ENCODE assay signal across 2 cellular contexts in the genomic region with DNA sequence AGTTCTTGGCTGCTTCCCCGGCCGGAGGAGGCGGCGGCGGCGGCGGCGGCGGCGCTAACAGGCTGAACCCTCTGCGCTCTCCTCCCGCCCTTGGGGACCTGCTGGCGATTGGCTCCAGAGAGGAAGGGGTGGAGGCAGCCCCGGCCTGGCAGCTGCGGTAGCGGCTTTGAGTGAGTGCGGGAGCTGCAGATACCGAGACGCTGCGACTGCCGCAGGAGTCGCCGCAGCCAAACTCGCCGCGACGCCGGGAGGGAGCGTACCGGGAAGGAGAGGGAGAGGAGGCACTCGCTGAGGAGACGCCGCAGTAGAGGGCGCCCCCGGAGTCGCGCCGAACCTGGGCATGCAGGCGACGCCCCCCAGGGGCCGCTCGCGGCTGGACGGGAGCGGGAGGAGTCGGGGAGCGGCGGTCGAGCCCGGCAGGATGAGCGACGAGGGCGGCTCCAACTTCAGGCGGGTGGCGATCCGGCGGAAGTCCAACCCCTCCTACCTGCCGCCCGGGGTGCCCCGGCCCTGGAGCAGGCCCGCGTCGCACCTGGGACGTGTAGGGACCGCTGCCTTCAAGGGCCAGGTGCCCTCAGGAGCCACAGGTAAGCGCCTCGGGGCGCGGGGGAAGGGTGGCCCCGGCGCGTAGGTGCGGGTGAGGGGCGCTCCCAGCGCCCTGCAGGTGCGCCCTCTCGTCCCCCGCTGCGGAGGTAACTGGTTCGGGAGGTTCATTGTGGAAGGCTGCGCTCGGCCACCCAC.
TF ChIP-seq lines count a peak whose summit lies in the region.

A gene (plus strand): TSS at position 186 of the 741 bp plus-strand sequence.

TF ChIP-seq in WTC11, 78 proteins besides CTCF, POLR2A, EP300 and RAD21 (continued from another document and continues in another):
- TF ChIP-seq, protein P1, sequence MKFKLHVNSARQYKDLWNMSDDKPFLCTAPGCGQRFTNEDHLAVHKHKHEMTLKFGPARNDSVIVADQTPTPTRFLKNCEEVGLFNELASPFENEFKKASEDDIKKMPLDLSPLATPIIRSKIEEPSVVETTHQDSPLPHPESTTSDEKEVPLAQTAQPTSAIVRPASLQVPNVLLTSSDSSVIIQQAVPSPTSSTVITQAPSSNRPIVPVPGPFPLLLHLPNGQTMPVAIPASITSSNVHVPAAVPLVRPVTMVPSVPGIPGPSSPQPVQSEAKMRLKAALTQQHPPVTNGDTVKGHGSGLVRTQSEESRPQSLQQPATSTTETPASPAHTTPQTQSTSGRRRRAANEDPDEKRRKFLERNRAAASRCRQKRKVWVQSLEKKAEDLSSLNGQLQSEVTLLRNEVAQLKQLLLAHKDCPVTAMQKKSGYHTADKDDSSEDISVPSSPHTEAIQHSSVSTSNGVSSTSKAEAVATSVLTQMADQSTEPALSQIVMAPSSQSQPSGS (CRISPR knock-in tag; IDR thresholded peaks at IDR 0.05; ENCODE audit: borderline replicate concordance, low read depth) = no peak
- TF ChIP-seq SMAD4 (CRISPR knock-in tag; IDR thresholded peaks at IDR 0.05) = no peak
- TF ChIP-seq ZBTB21 (CRISPR knock-in tag; IDR thresholded peaks at IDR 0.05; ENCODE audit: borderline replicate concordance) = no peak
- TF ChIP-seq, protein P2, sequence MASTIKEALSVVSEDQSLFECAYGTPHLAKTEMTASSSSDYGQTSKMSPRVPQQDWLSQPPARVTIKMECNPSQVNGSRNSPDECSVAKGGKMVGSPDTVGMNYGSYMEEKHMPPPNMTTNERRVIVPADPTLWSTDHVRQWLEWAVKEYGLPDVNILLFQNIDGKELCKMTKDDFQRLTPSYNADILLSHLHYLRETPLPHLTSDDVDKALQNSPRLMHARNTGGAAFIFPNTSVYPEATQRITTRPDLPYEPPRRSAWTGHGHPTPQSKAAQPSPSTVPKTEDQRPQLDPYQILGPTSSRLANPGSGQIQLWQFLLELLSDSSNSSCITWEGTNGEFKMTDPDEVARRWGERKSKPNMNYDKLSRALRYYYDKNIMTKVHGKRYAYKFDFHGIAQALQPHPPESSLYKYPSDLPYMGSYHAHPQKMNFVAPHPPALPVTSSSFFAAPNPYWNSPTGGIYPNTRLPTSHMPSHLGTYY (CRISPR knock-in tag; IDR thresholded peaks at IDR 0.05) = no peak
- no peak for TF ChIP-seq JAZF1 (CRISPR knock-in tag; IDR thresholded peaks at IDR 0.05)
- TF ChIP-seq NR3C1 (CRISPR knock-in tag; conservative IDR thresholded peaks at IDR 0.05; ENCODE audit: low read depth) = no peak
- TF ChIP-seq, protein P3, sequence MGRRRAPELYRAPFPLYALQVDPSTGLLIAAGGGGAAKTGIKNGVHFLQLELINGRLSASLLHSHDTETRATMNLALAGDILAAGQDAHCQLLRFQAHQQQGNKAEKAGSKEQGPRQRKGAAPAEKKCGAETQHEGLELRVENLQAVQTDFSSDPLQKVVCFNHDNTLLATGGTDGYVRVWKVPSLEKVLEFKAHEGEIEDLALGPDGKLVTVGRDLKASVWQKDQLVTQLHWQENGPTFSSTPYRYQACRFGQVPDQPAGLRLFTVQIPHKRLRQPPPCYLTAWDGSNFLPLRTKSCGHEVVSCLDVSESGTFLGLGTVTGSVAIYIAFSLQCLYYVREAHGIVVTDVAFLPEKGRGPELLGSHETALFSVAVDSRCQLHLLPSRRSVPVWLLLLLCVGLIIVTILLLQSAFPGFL (CRISPR knock-in tag; IDR thresholded peaks at IDR 0.05; ENCODE audit: borderline replicate concordance) = no peak
- TF ChIP-seq ZNF138 (CRISPR knock-in tag; conservative IDR thresholded peaks at IDR 0.05) = no peak
- TF ChIP-seq, protein P4, sequence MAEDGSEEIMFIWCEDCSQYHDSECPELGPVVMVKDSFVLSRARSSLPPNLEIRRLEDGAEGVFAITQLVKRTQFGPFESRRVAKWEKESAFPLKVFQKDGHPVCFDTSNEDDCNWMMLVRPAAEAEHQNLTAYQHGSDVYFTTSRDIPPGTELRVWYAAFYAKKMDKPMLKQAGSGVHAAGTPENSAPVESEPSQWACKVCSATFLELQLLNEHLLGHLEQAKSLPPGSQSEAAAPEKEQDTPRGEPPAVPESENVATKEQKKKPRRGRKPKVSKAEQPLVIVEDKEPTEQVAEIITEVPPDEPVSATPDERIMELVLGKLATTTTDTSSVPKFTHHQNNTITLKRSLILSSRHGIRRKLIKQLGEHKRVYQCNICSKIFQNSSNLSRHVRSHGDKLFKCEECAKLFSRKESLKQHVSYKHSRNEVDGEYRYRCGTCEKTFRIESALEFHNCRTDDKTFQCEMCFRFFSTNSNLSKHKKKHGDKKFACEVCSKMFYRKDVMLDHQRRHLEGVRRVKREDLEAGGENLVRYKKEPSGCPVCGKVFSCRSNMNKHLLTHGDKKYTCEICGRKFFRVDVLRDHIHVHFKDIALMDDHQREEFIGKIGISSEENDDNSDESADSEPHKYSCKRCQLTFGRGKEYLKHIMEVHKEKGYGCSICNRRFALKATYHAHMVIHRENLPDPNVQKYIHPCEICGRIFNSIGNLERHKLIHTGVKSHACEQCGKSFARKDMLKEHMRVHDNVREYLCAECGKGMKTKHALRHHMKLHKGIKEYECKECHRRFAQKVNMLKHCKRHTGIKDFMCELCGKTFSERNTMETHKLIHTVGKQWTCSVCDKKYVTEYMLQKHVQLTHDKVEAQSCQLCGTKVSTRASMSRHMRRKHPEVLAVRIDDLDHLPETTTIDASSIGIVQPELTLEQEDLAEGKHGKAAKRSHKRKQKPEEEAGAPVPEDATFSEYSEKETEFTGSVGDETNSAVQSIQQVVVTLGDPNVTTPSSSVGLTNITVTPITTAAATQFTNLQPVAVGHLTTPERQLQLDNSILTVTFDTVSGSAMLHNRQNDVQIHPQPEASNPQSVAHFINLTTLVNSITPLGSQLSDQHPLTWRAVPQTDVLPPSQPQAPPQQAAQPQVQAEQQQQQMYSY (CRISPR knock-in tag; IDR thresholded peaks at IDR 0.05) = no peak; the same call in 1 of the 2 replicates
- TF ChIP-seq OVOL2 (CRISPR knock-in tag; IDR thresholded peaks at IDR 0.05; ENCODE audit: borderline replicate concordance) = no peak
- TF ChIP-seq GRHL2 (CRISPR knock-in tag; IDR thresholded peaks at IDR 0.05; ENCODE audit: insufficient replicate concordance, severe bottlenecking) = no peak
- TF ChIP-seq, protein P5, sequence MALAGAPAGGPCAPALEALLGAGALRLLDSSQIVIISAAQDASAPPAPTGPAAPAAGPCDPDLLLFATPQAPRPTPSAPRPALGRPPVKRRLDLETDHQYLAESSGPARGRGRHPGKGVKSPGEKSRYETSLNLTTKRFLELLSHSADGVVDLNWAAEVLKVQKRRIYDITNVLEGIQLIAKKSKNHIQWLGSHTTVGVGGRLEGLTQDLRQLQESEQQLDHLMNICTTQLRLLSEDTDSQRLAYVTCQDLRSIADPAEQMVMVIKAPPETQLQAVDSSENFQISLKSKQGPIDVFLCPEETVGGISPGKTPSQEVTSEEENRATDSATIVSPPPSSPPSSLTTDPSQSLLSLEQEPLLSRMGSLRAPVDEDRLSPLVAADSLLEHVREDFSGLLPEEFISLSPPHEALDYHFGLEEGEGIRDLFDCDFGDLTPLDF (CRISPR knock-in tag; IDR thresholded peaks at IDR 0.05) = peak; percentile 80; the same call in 1 of the 2 replicates
- no peak for TF ChIP-seq CREB1 (CRISPR knock-in tag; IDR thresholded peaks at IDR 0.05)
- peak; percentile 67; the same call in 1 of the 2 replicates for TF ChIP-seq TEAD1 (CRISPR knock-in tag; IDR thresholded peaks at IDR 0.05)

TF ChIP-seq in HepG2, 621 proteins besides CTCF, POLR2A, EP300 and RAD21 (continued from another document and continues in another):
- TF ChIP-seq ZMAT3 (CRISPR knock-in tag; conservative IDR thresholded peaks at IDR 0.05) (peak; percentile 47; the same call in 1 of the 2 replicates), NCOA5 (CRISPR knock-in tag; IDR thresholded peaks at IDR 0.05) (no peak), ZNF205 (CRISPR knock-in tag; IDR thresholded peaks at IDR 0.05) (peak; percentile 71; the same call in 1 of the 2 replicates), ZNF709 (CRISPR knock-in tag; IDR thresholded peaks at IDR 0.05) (peak; percentile 79), ZNF550 (CRISPR knock-in tag; IDR thresholded peaks at IDR 0.05; ENCODE audit: borderline replicate concordance) (no peak), NONO (IDR thresholded peaks at IDR 0.05) (no peak), NONO (CRISPR knock-in tag; conservative IDR thresholded peaks at IDR 0.05) (peak; percentile 83), SRY (CRISPR knock-in tag; IDR thresholded peaks at IDR 0.05) (no peak), ZNF577 (CRISPR knock-in tag; IDR thresholded peaks at IDR 0.05; ENCODE audit: borderline replicate concordance, low read depth) (no peak)
- TF ChIP-seq, protein P6, sequence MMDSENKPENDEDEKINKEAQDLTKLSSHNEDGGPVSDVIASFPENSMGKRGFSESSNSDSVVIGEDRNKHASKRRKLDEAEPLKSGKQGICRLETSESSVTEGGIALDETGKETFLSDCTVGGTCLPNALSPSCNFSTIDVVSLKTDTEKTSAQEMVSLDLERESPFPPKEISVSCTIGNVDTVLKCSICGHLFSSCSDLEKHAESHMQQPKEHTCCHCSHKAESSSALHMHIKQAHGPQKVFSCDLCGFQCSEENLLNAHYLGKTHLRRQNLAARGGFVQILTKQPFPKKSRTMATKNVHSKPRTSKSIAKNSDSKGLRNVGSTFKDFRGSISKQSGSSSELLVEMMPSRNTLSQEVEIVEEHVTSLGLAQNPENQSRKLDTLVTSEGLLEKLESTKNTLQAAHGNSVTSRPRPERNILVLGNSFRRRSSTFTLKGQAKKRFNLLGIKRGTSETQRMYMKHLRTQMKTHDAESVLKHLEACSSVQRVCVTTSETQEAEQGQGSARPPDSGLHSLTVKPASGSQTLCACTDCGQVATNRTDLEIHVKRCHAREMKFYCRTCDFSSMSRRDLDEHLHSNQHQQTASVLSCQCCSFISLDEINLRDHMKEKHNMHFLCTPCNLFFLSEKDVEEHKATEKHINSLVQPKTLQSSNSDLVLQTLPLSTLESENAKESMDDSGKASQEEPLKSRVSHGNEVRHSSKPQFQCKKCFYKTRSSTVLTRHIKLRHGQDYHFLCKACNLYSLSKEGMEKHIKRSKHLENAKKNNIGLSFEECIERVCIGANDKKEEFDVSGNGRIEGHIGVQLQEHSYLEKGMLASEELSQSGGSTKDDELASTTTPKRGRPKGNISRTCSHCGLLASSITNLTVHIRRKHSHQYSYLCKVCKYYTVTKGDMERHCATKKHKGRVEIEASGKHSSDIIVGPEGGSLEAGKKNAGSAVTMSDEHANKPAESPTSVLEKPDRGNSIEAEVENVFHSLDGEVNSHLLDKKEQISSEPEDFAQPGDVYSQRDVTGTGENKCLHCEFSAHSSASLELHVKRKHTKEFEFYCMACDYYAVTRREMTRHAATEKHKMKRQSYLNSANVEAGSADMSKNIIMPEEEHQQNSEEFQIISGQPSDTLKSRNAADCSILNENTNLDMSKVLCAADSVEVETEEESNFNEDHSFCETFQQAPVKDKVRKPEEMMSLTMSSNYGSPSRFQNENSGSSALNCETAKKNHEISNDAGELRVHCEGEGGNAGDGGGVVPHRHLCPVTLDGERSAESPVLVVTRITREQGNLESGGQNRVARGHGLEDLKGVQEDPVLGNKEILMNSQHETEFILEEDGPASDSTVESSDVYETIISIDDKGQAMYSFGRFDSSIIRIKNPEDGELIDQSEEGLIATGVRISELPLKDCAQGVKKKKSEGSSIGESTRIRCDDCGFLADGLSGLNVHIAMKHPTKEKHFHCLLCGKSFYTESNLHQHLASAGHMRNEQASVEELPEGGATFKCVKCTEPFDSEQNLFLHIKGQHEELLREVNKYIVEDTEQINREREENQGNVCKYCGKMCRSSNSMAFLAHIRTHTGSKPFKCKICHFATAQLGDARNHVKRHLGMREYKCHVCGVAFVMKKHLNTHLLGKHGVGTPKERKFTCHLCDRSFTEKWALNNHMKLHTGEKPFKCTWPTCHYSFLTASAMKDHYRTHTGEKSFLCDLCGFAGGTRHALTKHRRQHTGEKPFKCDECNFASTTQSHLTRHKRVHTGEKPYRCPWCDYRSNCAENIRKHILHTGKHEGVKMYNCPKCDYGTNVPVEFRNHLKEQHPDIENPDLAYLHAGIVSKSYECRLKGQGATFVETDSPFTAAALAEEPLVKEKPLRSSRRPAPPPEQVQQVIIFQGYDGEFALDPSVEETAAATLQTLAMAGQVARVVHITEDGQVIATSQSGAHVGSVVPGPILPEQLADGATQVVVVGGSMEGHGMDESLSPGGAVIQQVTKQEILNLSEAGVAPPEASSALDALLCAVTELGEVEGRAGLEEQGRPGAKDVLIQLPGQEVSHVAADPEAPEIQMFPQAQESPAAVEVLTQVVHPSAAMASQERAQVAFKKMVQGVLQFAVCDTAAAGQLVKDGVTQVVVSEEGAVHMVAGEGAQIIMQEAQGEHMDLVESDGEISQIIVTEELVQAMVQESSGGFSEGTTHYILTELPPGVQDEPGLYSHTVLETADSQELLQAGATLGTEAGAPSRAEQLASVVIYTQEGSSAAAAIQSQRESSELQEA (CRISPR knock-in tag; IDR thresholded peaks at IDR 0.05; ENCODE audit: not compliant biosample characterization) = no peak
- TF ChIP-seq, protein P7, sequence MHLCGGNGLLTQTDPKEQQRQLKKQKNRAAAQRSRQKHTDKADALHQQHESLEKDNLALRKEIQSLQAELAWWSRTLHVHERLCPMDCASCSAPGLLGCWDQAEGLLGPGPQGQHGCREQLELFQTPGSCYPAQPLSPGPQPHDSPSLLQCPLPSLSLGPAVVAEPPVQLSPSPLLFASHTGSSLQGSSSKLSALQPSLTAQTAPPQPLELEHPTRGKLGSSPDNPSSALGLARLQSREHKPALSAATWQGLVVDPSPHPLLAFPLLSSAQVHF (CRISPR knock-in tag; IDR thresholded peaks at IDR 0.05) = no peak
- TF ChIP-seq, protein P8, sequence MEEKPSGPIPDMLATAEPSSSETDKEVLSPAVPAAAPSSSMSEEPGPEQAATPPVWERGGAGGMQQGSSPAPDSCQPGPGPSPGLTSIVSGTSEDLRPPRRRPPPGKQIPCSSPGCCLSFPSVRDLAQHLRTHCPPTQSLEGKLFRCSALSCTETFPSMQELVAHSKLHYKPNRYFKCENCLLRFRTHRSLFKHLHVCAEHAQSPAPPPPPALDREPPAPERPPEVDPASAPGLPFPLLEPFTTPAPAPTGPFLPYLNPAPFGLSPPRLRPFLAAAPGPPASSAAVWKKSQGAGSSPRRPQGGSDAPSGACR (CRISPR knock-in tag; IDR thresholded peaks at IDR 0.05) = peak; percentile 75; the same call in 1 of the 2 replicates
- TF ChIP-seq, protein P1 (CRISPR knock-in tag; IDR thresholded peaks at IDR 0.05) = peak; percentile 35; the same call in 1 of the 2 replicates
- TF ChIP-seq, protein P9, sequence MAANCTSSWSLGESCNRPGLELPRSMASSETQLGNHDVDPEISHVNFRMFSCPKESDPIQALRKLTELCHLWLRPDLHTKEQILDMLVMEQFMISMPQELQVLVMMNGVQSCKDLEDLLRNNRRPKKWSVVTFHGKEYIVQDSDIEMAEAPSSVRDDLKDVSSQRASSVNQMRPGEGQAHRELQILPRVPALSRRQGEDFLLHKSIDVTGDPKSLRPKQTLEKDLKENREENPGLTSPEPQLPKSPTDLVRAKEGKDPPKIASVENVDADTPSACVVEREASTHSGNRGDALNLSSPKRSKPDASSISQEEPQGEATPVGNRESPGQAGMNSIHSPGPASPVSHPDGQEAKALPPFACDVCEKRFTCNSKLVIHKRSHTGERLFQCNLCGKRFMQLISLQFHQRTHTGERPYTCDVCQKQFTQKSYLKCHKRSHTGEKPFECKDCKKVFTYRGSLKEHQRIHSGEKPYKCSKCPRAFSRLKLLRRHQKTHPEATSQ (CRISPR knock-in tag; IDR thresholded peaks at IDR 0.05; ENCODE audit: borderline replicate concordance) = no peak
